ENCODE assay signal across 1 cellular context in the genomic region with DNA sequence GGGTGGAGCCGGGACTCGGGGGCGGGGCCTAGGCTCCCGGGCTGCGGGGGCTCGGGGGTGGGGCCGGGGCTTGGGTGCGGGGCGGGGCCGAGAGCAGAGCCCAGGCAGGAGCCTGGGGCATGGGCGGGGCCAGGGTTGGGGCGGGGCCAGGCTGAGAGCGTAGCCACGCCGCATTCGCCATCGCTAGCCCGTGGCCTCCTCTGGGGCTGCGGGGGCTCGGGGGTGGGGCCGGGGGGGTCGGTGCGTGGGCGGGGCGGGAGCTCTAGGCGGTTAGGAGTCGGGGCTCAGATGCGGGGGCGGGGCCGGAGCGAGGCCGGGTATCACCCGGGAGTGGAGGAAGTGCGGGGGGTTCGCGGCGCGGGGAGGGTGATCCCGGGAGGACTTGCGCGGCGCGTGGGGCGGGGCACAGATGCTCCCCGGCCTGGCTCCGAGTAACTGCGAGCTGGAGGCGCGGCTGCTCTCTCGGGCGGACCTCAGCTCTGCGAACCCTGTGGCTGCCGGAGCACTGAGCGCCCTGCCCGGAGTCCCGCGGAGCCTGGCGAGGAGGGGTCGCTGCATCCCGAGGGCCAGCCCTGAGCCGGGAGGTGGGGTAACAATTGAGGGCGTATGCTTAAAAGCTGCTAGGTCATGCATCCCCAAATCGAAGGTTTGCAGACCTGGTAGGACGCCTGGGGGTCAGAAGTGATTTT.
TF ChIP-seq lines count a peak whose summit lies in the region.

No MANE protein-coding gene starts in this region.

TF ChIP-seq in H1, 55 proteins besides CTCF, POLR2A, EP300 and RAD21:
- TF ChIP-seq, protein P1, sequence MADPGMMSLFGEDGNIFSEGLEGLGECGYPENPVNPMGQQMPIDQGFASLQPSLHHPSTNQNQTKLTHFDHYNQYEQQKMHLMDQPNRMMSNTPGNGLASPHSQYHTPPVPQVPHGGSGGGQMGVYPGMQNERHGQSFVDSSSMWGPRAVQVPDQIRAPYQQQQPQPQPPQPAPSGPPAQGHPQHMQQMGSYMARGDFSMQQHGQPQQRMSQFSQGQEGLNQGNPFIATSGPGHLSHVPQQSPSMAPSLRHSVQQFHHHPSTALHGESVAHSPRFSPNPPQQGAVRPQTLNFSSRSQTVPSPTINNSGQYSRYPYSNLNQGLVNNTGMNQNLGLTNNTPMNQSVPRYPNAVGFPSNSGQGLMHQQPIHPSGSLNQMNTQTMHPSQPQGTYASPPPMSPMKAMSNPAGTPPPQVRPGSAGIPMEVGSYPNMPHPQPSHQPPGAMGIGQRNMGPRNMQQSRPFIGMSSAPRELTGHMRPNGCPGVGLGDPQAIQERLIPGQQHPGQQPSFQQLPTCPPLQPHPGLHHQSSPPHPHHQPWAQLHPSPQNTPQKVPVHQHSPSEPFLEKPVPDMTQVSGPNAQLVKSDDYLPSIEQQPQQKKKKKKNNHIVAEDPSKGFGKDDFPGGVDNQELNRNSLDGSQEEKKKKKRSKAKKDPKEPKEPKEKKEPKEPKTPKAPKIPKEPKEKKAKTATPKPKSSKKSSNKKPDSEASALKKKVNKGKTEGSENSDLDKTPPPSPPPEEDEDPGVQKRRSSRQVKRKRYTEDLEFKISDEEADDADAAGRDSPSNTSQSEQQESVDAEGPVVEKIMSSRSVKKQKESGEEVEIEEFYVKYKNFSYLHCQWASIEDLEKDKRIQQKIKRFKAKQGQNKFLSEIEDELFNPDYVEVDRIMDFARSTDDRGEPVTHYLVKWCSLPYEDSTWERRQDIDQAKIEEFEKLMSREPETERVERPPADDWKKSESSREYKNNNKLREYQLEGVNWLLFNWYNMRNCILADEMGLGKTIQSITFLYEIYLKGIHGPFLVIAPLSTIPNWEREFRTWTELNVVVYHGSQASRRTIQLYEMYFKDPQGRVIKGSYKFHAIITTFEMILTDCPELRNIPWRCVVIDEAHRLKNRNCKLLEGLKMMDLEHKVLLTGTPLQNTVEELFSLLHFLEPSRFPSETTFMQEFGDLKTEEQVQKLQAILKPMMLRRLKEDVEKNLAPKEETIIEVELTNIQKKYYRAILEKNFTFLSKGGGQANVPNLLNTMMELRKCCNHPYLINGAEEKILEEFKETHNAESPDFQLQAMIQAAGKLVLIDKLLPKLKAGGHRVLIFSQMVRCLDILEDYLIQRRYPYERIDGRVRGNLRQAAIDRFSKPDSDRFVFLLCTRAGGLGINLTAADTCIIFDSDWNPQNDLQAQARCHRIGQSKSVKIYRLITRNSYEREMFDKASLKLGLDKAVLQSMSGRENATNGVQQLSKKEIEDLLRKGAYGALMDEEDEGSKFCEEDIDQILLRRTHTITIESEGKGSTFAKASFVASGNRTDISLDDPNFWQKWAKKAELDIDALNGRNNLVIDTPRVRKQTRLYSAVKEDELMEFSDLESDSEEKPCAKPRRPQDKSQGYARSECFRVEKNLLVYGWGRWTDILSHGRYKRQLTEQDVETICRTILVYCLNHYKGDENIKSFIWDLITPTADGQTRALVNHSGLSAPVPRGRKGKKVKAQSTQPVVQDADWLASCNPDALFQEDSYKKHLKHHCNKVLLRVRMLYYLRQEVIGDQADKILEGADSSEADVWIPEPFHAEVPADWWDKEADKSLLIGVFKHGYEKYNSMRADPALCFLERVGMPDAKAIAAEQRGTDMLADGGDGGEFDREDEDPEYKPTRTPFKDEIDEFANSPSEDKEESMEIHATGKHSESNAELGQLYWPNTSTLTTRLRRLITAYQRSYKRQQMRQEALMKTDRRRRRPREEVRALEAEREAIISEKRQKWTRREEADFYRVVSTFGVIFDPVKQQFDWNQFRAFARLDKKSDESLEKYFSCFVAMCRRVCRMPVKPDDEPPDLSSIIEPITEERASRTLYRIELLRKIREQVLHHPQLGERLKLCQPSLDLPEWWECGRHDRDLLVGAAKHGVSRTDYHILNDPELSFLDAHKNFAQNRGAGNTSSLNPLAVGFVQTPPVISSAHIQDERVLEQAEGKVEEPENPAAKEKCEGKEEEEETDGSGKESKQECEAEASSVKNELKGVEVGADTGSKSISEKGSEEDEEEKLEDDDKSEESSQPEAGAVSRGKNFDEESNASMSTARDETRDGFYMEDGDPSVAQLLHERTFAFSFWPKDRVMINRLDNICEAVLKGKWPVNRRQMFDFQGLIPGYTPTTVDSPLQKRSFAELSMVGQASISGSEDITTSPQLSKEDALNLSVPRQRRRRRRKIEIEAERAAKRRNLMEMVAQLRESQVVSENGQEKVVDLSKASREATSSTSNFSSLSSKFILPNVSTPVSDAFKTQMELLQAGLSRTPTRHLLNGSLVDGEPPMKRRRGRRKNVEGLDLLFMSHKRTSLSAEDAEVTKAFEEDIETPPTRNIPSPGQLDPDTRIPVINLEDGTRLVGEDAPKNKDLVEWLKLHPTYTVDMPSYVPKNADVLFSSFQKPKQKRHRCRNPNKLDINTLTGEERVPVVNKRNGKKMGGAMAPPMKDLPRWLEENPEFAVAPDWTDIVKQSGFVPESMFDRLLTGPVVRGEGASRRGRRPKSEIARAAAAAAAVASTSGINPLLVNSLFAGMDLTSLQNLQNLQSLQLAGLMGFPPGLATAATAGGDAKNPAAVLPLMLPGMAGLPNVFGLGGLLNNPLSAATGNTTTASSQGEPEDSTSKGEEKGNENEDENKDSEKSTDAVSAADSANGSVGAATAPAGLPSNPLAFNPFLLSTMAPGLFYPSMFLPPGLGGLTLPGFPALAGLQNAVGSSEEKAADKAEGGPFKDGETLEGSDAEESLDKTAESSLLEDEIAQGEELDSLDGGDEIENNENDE (IDR thresholded peaks at IDR 0.05; ENCODE audit: insufficient replicate concordance, low read length): no peak
- peak; percentile 35; the same call in 1 of the 2 replicates for TF ChIP-seq KDM1A (IDR thresholded peaks at IDR 0.05; ENCODE audit: borderline replicate concordance, low read length)
- TF ChIP-seq, protein P2, sequence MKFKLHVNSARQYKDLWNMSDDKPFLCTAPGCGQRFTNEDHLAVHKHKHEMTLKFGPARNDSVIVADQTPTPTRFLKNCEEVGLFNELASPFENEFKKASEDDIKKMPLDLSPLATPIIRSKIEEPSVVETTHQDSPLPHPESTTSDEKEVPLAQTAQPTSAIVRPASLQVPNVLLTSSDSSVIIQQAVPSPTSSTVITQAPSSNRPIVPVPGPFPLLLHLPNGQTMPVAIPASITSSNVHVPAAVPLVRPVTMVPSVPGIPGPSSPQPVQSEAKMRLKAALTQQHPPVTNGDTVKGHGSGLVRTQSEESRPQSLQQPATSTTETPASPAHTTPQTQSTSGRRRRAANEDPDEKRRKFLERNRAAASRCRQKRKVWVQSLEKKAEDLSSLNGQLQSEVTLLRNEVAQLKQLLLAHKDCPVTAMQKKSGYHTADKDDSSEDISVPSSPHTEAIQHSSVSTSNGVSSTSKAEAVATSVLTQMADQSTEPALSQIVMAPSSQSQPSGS (IDR thresholded peaks at IDR 0.05; ENCODE audit: low read length): no peak
- TF ChIP-seq BACH1 (IDR thresholded peaks at IDR 0.05; ENCODE audit: low read length): peak; percentile 85
- no peak for TF ChIP-seq ASH2L (IDR thresholded peaks at IDR 0.05; ENCODE audit: low read length)
- peak; percentile 88; the same call in 1 of the 2 replicates for TF ChIP-seq EGR1 (IDR thresholded peaks at IDR 0.05; ENCODE audit: borderline replicate concordance, low read depth, low read length)
- no peak for TF ChIP-seq KDM4A (IDR thresholded peaks at IDR 0.05; ENCODE audit: low read depth, low read length, severe bottlenecking)
- TF ChIP-seq SIN3A (conservative IDR thresholded peaks at IDR 0.05 in 1 of 2, IDR thresholded peaks at IDR 0.05 in 1 of 2; ENCODE audit: low read depth in 1 of 2, low read length in 2 of 2): 0 out of 4 replicates have a peak, but pooled peaks of 1 of the 2 experiments have one; percentile 41
- TF ChIP-seq PHF8 (conservative IDR thresholded peaks at IDR 0.05; ENCODE audit: low read depth, low read length): peak; percentile 71
- TF ChIP-seq POLR2AphosphoS5 (IDR thresholded peaks at IDR 0.05; ENCODE audit: low read depth, low read length): peak; percentile 48; the same call in 1 of the 2 replicates
- TF ChIP-seq SIRT6 (IDR thresholded peaks at IDR 0.05; ENCODE audit: low read length): no peak
- TF ChIP-seq, protein P3, sequence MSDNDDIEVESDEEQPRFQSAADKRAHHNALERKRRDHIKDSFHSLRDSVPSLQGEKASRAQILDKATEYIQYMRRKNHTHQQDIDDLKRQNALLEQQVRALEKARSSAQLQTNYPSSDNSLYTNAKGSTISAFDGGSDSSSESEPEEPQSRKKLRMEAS (IDR thresholded peaks at IDR 0.05): peak; percentile 46
- peak; percentile 62 for TF ChIP-seq TAF1 (IDR thresholded peaks at IDR 0.05; ENCODE audit: low read depth, low read length)
- TF ChIP-seq RXRA (IDR thresholded peaks at IDR 0.05; ENCODE audit: insufficient read depth, low read depth, low read length): no peak
- TF ChIP-seq HDAC2 (IDR thresholded peaks at IDR 0.05; ENCODE audit: borderline replicate concordance in 1 of 2, low read depth in 2 of 2, low read length in 2 of 2): peak in 1 of 2 experiments; percentile 13; a peak in 1 of 4 replicates
- TF ChIP-seq TBP (IDR thresholded peaks at IDR 0.05; ENCODE audit: low read depth, low read length): peak; percentile 51; the same call in 1 of the 2 replicates
- TF ChIP-seq KDM5A (IDR thresholded peaks at IDR 0.05; ENCODE audit: low read length): no peak
- no peak for TF ChIP-seq SP4 (IDR thresholded peaks at IDR 0.05; ENCODE audit: low read length)
- TF ChIP-seq MAFK (IDR thresholded peaks at IDR 0.05; ENCODE audit: low read depth, low read length): peak; percentile 64; the same call in 1 of the 2 replicates
- no peak for TF ChIP-seq ZNF274 (IDR thresholded peaks at IDR 0.05; ENCODE audit: borderline replicate concordance, extremely low read depth, low read length)
- peak; percentile 17 for TF ChIP-seq TAF7 (optimal IDR thresholded peaks at IDR 0.05; ENCODE audit: borderline replicate concordance, low read depth, low read length)
- TF ChIP-seq NRF1 (IDR thresholded peaks at IDR 0.05; ENCODE audit: low read depth, low read length): no peak
- no peak for TF ChIP-seq CTBP2 (IDR thresholded peaks at IDR 0.05; ENCODE audit: borderline replicate concordance, insufficient read depth, insufficient read length, low read length)
- TF ChIP-seq TEAD4 (IDR thresholded peaks at IDR 0.05; ENCODE audit: low read depth, low read length): no peak
- TF ChIP-seq FOSL1 (IDR thresholded peaks at IDR 0.05; ENCODE audit: insufficient read depth, low read depth, low read length): no peak
TF ChIP-seq in H1: peak in this region for 12.
